ENCODE assay signal across 22 cellular contexts in genomic region chr2:128427356-128427755, GRCh38.
"Had no signal": no experiment of that assay in that cellular context is flagged by ENCODE, and none has a peak within 500 bp of the region (broad histone marks: within the 10 kb centered on the region; RNA-seq: fewer than 3 reads in every experiment).

No MANE protein-coding gene starts in this region.

- H3K4me3 ChIP-seq: esophagus muscularis mucosa, gastrocnemius medialis, lower lobe of right lung, neural progenitor cell, stomach, transverse colon, vagina had no signal

- H3K27ac ChIP-seq: esophagus muscularis mucosa, gastrocnemius medialis, lower lobe of right lung, neural progenitor cell, stomach, transverse colon, vagina had no signal

- DNase-seq: activated B cell treated with CpG ODN at 0.5 μM for 24 hours; activated CD4-positive, alpha-beta T cell treated with anti-CD3 and anti-CD28 coated beads for 36 hours; activated CD4-positive, alpha-beta T cell treated with anti-CD3 and anti-CD28 coated beads, Interleukin-2, amount 50 U/mL, for 4 hours; activated naive CD4-positive, alpha-beta T cell treated with anti-CD3 and anti-CD28 coated beads, Interleukin-2, amount 50 U/mL, for 16 hours; activated naive CD8-positive, alpha-beta T cell treated with anti-CD3 and anti-CD28 coated beads, Interleukin-2, amount 50 U/mL, for 24 hours; activated T-cell treated with anti-CD3 and anti-CD28 coated beads, Interleukin-2, amount 50 U/mL, for 48 hours; dermis blood vessel endothelial cell; effector memory CD4-positive, alpha-beta T cell; gastrocnemius medialis; naive B cell; retina; stimulated activated CD4-positive, alpha-beta T cell treated with anti-CD3 and anti-CD28 coated beads, Interleukin-12 subunit alpha, Interleukin-12 subunit beta, amount 100 ng/mL, for 4 hours; stomach; T-helper 1 cell; T-helper 9 cell; transverse colon had no signal

- H3K27ac Mint-ChIP-seq: activated B cell treated with CpG ODN at 0.5 μM for 24 hours; activated CD4-positive, alpha-beta T cell treated with anti-CD3 and anti-CD28 coated beads for 36 hours; activated naive CD8-positive, alpha-beta T cell treated with anti-CD3 and anti-CD28 coated beads, Interleukin-2, amount 50 U/mL, for 24 hours; neural progenitor cell; progenitor cell of endocrine pancreas; stimulated activated effector memory CD8-positive, alpha-beta T cell treated with anti-CD3 and anti-CD28 coated beads, Interleukin-12 subunit alpha, Interleukin-12 subunit beta, amount 100 ng/mL, for 72 hours had no signal

- H3K36me3 Mint-ChIP-seq: stimulated activated effector memory CD8-positive, alpha-beta T cell treated with anti-CD3 and anti-CD28 coated beads, Interleukin-12 subunit alpha, Interleukin-12 subunit beta, amount 100 ng/mL, for 72 hours had no signal

- H3K27me3 Mint-ChIP-seq: activated B cell treated with CpG ODN at 0.5 μM for 24 hours; activated naive CD8-positive, alpha-beta T cell treated with anti-CD3 and anti-CD28 coated beads, Interleukin-2, amount 50 U/mL, for 24 hours; naive B cell had no signal

- H3K9me3 ChIP-seq: lower lobe of right lung had no signal

- H3K27me3 ChIP-seq: esophagus muscularis mucosa, gastrocnemius medialis, neural progenitor cell, stomach, transverse colon, vagina had no signal

- H3K4me1 Mint-ChIP-seq: activated B cell treated with CpG ODN at 0.5 μM for 24 hours; activated CD4-positive, alpha-beta T cell treated with anti-CD3 and anti-CD28 coated beads for 36 hours; activated naive CD8-positive, alpha-beta T cell treated with anti-CD3 and anti-CD28 coated beads, Interleukin-2, amount 50 U/mL, for 24 hours; naive B cell; stimulated activated effector memory CD8-positive, alpha-beta T cell treated with anti-CD3 and anti-CD28 coated beads, Interleukin-12 subunit alpha, Interleukin-12 subunit beta, amount 100 ng/mL, for 72 hours had no signal

- H3K4me1 ChIP-seq: gastrocnemius medialis, lower lobe of right lung, transverse colon, vagina had no signal

- H3K36me3 ChIP-seq: esophagus muscularis mucosa, gastrocnemius medialis, lower lobe of right lung, neural progenitor cell, stomach, transverse colon, vagina had no signal

- H3K4me3 Mint-ChIP-seq: activated B cell treated with CpG ODN at 0.5 μM for 24 hours; activated CD4-positive, alpha-beta T cell treated with anti-CD3 and anti-CD28 coated beads for 36 hours; activated naive CD8-positive, alpha-beta T cell treated with anti-CD3 and anti-CD28 coated beads, Interleukin-2, amount 50 U/mL, for 24 hours; naive B cell; neural progenitor cell; stimulated activated effector memory CD8-positive, alpha-beta T cell treated with anti-CD3 and anti-CD28 coated beads, Interleukin-12 subunit alpha, Interleukin-12 subunit beta, amount 100 ng/mL, for 72 hours had no signal
